In the genomic region with DNA sequence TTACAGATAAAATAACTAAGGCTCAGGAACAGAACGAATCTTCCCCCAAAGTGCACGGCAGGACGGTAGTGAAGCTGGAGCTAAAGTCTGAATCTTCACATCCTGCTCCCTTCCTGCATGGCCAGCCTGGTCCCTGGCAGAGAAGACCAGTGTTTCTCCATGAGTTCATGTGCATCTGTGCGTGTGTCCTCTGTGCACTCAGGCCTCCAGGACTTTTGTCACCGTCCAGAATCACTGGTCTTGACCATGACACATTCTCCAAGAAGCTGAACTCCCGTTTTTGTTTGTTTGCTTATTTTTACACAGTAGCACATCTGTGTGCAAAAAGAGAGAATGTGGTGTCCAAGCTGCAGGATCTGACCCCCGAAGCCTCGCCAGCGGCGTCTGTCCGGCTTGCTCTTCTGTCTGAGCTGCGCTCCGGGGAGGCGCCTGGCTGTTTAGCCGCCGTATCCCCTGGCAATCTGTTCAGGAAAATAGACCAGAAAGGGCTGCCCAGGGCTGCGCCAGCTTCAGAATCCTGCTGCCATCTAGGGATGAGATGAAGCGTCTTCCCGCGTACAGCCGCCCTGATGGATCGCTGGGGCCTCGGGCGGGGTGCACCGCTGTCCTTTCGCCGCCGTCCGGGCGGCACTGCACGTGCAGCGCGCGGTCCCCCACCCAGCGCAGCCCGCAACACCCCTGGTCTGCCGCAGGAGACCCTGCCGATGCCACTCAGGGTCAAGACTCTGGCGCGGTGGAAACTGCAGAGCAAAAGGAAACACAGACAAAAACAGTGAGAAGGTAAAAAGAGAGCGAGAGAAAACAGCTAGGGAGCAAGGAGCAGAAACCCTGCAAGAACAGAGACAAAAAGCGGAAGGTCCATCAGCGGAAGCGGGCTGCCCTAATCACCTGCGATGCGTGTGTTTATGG, we compare ENCODE assay signal across 8 cellular contexts.
A peak's percentile ranks its signal among the peaks of the same experiment; 100 is the strongest.
DNase-seq lines count a peak whose midpoint lies in the region; ATAC-seq and TF ChIP-seq lines count a peak whose summit lies in the region.

No MANE protein-coding gene starts in this region.

- intact Hi-C loops in activated CD4-positive, alpha-beta memory T cell treated with anti-CD3 and anti-CD28 coated beads for 36 hours (cut with micrococcal nuclease), result no loop called here

- H3K9me3 Mint-ChIP-seq in GM23338, result no peaks in the 10 kb centered on the region
- H3K9me3 Mint-ChIP-seq in stimulated activated naive CD8-positive, alpha-beta T cell treated with anti-CD3 and anti-CD28 coated beads, Interleukin-15, amount 100 ng/mL, for 72 hours, result peaks cover 6% of the 10 kb centered on the region in 2 donors
- H3K9me3 Mint-ChIP-seq in activated naive CD4-positive, alpha-beta T cell treated with anti-CD3 and anti-CD28 coated beads, Interleukin-2, amount 50 U/mL, for 72 hours, result peaks cover 8 to 13% of the 10 kb centered on the region in 2 donors
- peaks cover 5% of the 10 kb centered on the region for H3K9me3 Mint-ChIP-seq in activated CD4-positive, alpha-beta memory T cell treated with anti-CD3 and anti-CD28 coated beads for 36 hours

- H3K4me1 Mint-ChIP-seq in GM23338, result peaks cover 21% of the 10 kb centered on the region
- peaks cover 6% of the 10 kb centered on the region for H3K4me1 Mint-ChIP-seq in stimulated activated naive CD8-positive, alpha-beta T cell treated with anti-CD3 and anti-CD28 coated beads, Interleukin-15, amount 100 ng/mL, for 72 hours
- no peaks in the 10 kb centered on the region for H3K4me1 Mint-ChIP-seq in activated CD4-positive, alpha-beta memory T cell treated with anti-CD3 and anti-CD28 coated beads for 36 hours (ENCODE audit: low read depth)

- peaks cover 13% of the 10 kb centered on the region for H3K27me3 Mint-ChIP-seq in GM23338 (ENCODE audit: insufficient read depth, low read depth, poor library complexity)
- H3K27me3 Mint-ChIP-seq in stimulated activated naive CD8-positive, alpha-beta T cell treated with anti-CD3 and anti-CD28 coated beads, Interleukin-15, amount 100 ng/mL, for 72 hours, result peaks cover 35% of the 10 kb centered on the region
- peaks cover 3% of the 10 kb centered on the region for H3K27me3 Mint-ChIP-seq in activated CD4-positive, alpha-beta memory T cell treated with anti-CD3 and anti-CD28 coated beads for 36 hours

- H3K4me1 ChIP-seq in GM23338 (ENCODE audit: insufficient read depth), result peaks cover 8% of the 10 kb centered on the region

- POLR2A ChIA-PET in activated CD4-positive, alpha-beta memory T cell treated with anti-CD3 and anti-CD28 coated beads for 36 hours (lab: Charles Lee), result no interaction called here

- H3F3A ChIP-seq in GM23338 (replicated peaks; ENCODE audit: low read depth), result no peaks in the 10 kb centered on the region

- H3K4me3 ChIP-seq in GM23338, result peak overlapping the region; percentile 82

- H2AFZ ChIP-seq in GM23338, result peak overlapping the region; percentile 100

- no peaks in the 10 kb centered on the region for H4K20me1 ChIP-seq in GM23338 (replicated peaks; ENCODE audit: insufficient read depth)

- H3K79me2 ChIP-seq in GM23338 (replicated peaks; ENCODE audit: insufficient read depth), result no peaks in the 10 kb centered on the region

- no peaks in the 10 kb centered on the region for H3K9me2 ChIP-seq in GM23338 (ENCODE audit: insufficient read depth)

- no peaks in the 10 kb centered on the region for H3K36me3 Mint-ChIP-seq in GM23338 (ENCODE audit: low read depth)
- H3K36me3 Mint-ChIP-seq in activated naive CD4-positive, alpha-beta T cell treated with anti-CD3 and anti-CD28 coated beads, Interleukin-2, amount 50 U/mL, for 72 hours, result peaks cover 0 to 5% of the 10 kb centered on the region in 2 donors
- H3K36me3 Mint-ChIP-seq in activated CD4-positive, alpha-beta memory T cell treated with anti-CD3 and anti-CD28 coated beads for 36 hours, result no peaks in the 10 kb centered on the region

- H3K27ac Mint-ChIP-seq in GM23338, result no peak overlapping the region
- peak overlapping the region in 1 of 2 donors; percentile 49 for H3K27ac Mint-ChIP-seq in stimulated activated naive CD8-positive, alpha-beta T cell treated with anti-CD3 and anti-CD28 coated beads, Interleukin-15, amount 100 ng/mL, for 72 hours
- no peak overlapping the region for H3K27ac Mint-ChIP-seq in activated naive CD4-positive, alpha-beta T cell treated with anti-CD3 and anti-CD28 coated beads, Interleukin-2, amount 50 U/mL, for 72 hours
- H3K27ac Mint-ChIP-seq in activated CD4-positive, alpha-beta memory T cell treated with anti-CD3 and anti-CD28 coated beads for 36 hours, result no peak overlapping the region

- DNase-seq in GM23338 (ENCODE audit: low spot score), result peak; percentile 90
- DNase-seq in NCI-H446 treated with DMSO at 0.1 percent for 48 hours (lab: John Stamatoyannopoulos, UW), result peak; percentile 67
- DNase-seq in cerebellum (ENCODE audit: low spot score), result peak; percentile 66
- peak; percentile 91 for DNase-seq in islet precursor cell
- DNase-seq in stimulated activated naive CD8-positive, alpha-beta T cell treated with anti-CD3 and anti-CD28 coated beads, Interleukin-15, amount 100 ng/mL, for 72 hours, result no peak
- no peak for DNase-seq in activated naive CD4-positive, alpha-beta T cell treated with anti-CD3 and anti-CD28 coated beads, Interleukin-2, amount 50 U/mL, for 72 hours (ENCODE audit: low spot score in 2 of 2)
- no peak for DNase-seq in activated CD4-positive, alpha-beta memory T cell treated with anti-CD3 and anti-CD28 coated beads for 36 hours

- peak; percentile 32 to 69 for TF ChIP-seq CTCF in GM23338 (conservative IDR thresholded peaks at IDR 0.05; ENCODE audit: low read depth in 2 of 2)

- H3K4me3 Mint-ChIP-seq in GM23338, result peak overlapping the region; percentile 89
- peak overlapping the region; percentile 9 to 61 for H3K4me3 Mint-ChIP-seq in stimulated activated naive CD8-positive, alpha-beta T cell treated with anti-CD3 and anti-CD28 coated beads, Interleukin-15, amount 100 ng/mL, for 72 hours
- no peak overlapping the region for H3K4me3 Mint-ChIP-seq in activated CD4-positive, alpha-beta memory T cell treated with anti-CD3 and anti-CD28 coated beads for 36 hours

- ATAC-seq in GM23338 (peak; percentile 98), HG02885 (IDR thresholded peaks at IDR 0.05; ENCODE audit: poor library complexity, unreplicated experiment) (no peak)
- no peak for ATAC-seq in stimulated activated naive CD8-positive, alpha-beta T cell treated with anti-CD3 and anti-CD28 coated beads, Interleukin-15, amount 100 ng/mL, for 72 hours
- ATAC-seq in activated naive CD4-positive, alpha-beta T cell treated with anti-CD3 and anti-CD28 coated beads, Interleukin-2, amount 50 U/mL, for 72 hours, result no peak

- no peaks in the 10 kb centered on the region for H3K36me3 ChIP-seq in GM23338 (ENCODE audit: insufficient read depth)

- H3K27ac ChIP-seq in GM23338 (ENCODE audit: low read depth), result no peak overlapping the region

- H3K4me2 ChIP-seq in GM23338, result peak overlapping the region; percentile 94

- peaks cover 22% of the 10 kb centered on the region for H3K27me3 ChIP-seq in GM23338 (ENCODE audit: insufficient read depth)

- CTCF ChIA-PET in activated CD4-positive, alpha-beta memory T cell treated with anti-CD3 and anti-CD28 coated beads for 36 hours (lab: Charles Lee), result no interaction called here

TF ChIP-seq in GM23338, 12 proteins besides CTCF, POLR2A, EP300 and RAD21 (continues in another document):
- TF ChIP-seq ZNF331 (CRISPR knock-in tag; IDR thresholded peaks at IDR 0.05; ENCODE audit: low read depth) (no peak), STAT1 (IDR thresholded peaks at IDR 0.05; ENCODE audit: unreplicated experiment) (no peak), JUNB (IDR thresholded peaks at IDR 0.05; ENCODE audit: unreplicated experiment) (no peak), CREB1 (CRISPR knock-in tag; IDR thresholded peaks at IDR 0.05; ENCODE audit: low read depth) (no peak), EZH2 (IDR thresholded peaks at IDR 0.05; ENCODE audit: low read depth, unreplicated experiment) (no peak), POLR2AphosphoS5 (IDR thresholded peaks at IDR 0.05; ENCODE audit: low read depth) (no peak), ZNF114 (CRISPR knock-in tag; IDR thresholded peaks at IDR 0.05) (no peak), NANOG (IDR thresholded peaks at IDR 0.05; ENCODE audit: borderline replicate concordance) (no peak), REST (IDR thresholded peaks at IDR 0.05; ENCODE audit: unreplicated experiment) (no peak), EZH2phosphoT487 (IDR thresholded peaks at IDR 0.05; ENCODE audit: unreplicated experiment) (no peak)
- TF ChIP-seq, protein P1, sequence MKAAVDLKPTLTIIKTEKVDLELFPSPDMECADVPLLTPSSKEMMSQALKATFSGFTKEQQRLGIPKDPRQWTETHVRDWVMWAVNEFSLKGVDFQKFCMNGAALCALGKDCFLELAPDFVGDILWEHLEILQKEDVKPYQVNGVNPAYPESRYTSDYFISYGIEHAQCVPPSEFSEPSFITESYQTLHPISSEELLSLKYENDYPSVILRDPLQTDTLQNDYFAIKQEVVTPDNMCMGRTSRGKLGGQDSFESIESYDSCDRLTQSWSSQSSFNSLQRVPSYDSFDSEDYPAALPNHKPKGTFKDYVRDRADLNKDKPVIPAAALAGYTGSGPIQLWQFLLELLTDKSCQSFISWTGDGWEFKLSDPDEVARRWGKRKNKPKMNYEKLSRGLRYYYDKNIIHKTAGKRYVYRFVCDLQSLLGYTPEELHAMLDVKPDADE (IDR thresholded peaks at IDR 0.05), result no peak

Comparison
In these comparisons a context has a peak if more than half of its experiments do, and no peak if none do; other contexts are left out.
1. DNase-seq: peak in GM23338 (single experiment), NCI-H446 treated with DMSO at 0.1 percent for 48 hours (single experiment), cerebellum (single experiment) and islet precursor cell (single experiment); none in stimulated activated naive CD8-positive, alpha-beta T cell treated with anti-CD3 and anti-CD28 coated beads, Interleukin-15, amount 100 ng/mL, for 72 hours (0 of 2), activated naive CD4-positive, alpha-beta T cell treated with anti-CD3 and anti-CD28 coated beads, Interleukin-2, amount 50 U/mL, for 72 hours (0 of 2) and activated CD4-positive, alpha-beta memory T cell treated with anti-CD3 and anti-CD28 coated beads for 36 hours (single experiment).